Comparison of ENCODE assay signal across 13 cellular contexts in genomic region chr9:98983295-98984268, GRCh38. TPM values are rescaled to one million over a fixed set of nuclear protein-coding genes. Genes with fewer than 3 reads are reported as not detected.
A peak's percentile ranks its signal among the peaks of the same experiment; 100 is the strongest.
DNase-seq lines count a peak whose midpoint lies in the region; ATAC-seq and TF ChIP-seq lines count a peak whose summit lies in the region.
"Had no signal": no experiment of that assay in that cellular context is flagged by ENCODE, and none has a peak within 500 bp of the region (broad histone marks: within the 10 kb centered on the region; RNA-seq: fewer than 3 reads in every experiment).

No MANE protein-coding gene starts in this region.

- intact Hi-C loops in esophagus muscularis mucosa (cut with DNase I): no loop called here

- H3K27me3 ChIP-seq in CD8-positive, alpha-beta memory T cell (ENCODE audit: insufficient read depth, low read length, poor library complexity, severe bottlenecking): no peaks in the 10 kb centered on the region
- no peaks in the 10 kb centered on the region for H3K27me3 ChIP-seq in esophagus muscularis mucosa
- H3K27me3 ChIP-seq: vagina had no signal

- no peaks in the 10 kb centered on the region for H3K9me3 Mint-ChIP-seq in CD8-positive, alpha-beta memory T cell
- H3K9me3 Mint-ChIP-seq: activated CD4-positive, alpha-beta T cell treated with anti-CD3 and anti-CD28 coated beads, Interleukin-2, amount 10 ng/mL, durations not matched to agents 7 days and 5 days had no signal

- peaks cover 0 to 4% of the 10 kb centered on the region in 2 donors for H3K27me3 Mint-ChIP-seq in CD8-positive, alpha-beta memory T cell

- H3K27ac ChIP-seq in coronary artery (peak overlapping the region; percentile 50 to 76), esophagus muscularis mucosa (replicated peaks in 1 of 4) (peak overlapping the region in 1 of 4 donors; percentile 3)
- H3K27ac ChIP-seq in CD8-positive, alpha-beta memory T cell (ENCODE audit: low read depth, low read length): no peak overlapping the region
- H3K27ac ChIP-seq: BLaER1 treated with 17β-estradiol and CSF1 and Interleukin-3, amounts not matched to agents 10 nM and 100 nM; neutrophil; vagina had no signal

- H3K4me1 Mint-ChIP-seq in CD8-positive, alpha-beta memory T cell: no peaks in the 10 kb centered on the region
- H3K4me1 Mint-ChIP-seq: activated CD4-positive, alpha-beta T cell treated with anti-CD3 and anti-CD28 coated beads, Interleukin-2, amount 10 ng/mL, durations not matched to agents 7 days and 5 days had no signal

- H3K4me3 Mint-ChIP-seq in CD8-positive, alpha-beta memory T cell: no peak overlapping the region
- H3K4me3 Mint-ChIP-seq: activated CD4-positive, alpha-beta T cell treated with anti-CD3 and anti-CD28 coated beads, Interleukin-2, amount 10 ng/mL, durations not matched to agents 7 days and 5 days had no signal

- no peaks in the 10 kb centered on the region for H3K36me3 ChIP-seq in CD8-positive, alpha-beta memory T cell (ENCODE audit: insufficient read depth, low read length)
- peaks cover 0 to 8% (median 5%) of the 10 kb centered on the region in 4 donors for H3K36me3 ChIP-seq in esophagus muscularis mucosa
- H3K36me3 ChIP-seq: BLaER1 treated with 17β-estradiol and CSF1 and Interleukin-3, amounts not matched to agents 10 nM and 100 nM; neutrophil; vagina had no signal

- no peak for TF ChIP-seq EP300 in esophagus muscularis mucosa (IDR thresholded peaks at IDR 0.05)

- H3K9me3 ChIP-seq in CD8-positive, alpha-beta memory T cell (ENCODE audit: low read length): no peaks in the 10 kb centered on the region
- H3K9me3 ChIP-seq in esophagus muscularis mucosa: no peaks in the 10 kb centered on the region
- H3K9me3 ChIP-seq: BLaER1 treated with 17β-estradiol and CSF1 and Interleukin-3, amounts not matched to agents 10 nM and 100 nM; neutrophil; vagina had no signal

- no peak for ATAC-seq in GM21367 (IDR thresholded peaks at IDR 0.05; ENCODE audit: unreplicated experiment)

- no peaks in the 10 kb centered on the region for H3K36me3 Mint-ChIP-seq in CD8-positive, alpha-beta memory T cell

- DNase-seq in AG09319 (ENCODE audit: extremely low read depth, low read depth) (peak; percentile 81), M059J (ENCODE audit: low read depth) (peak; percentile 98), coronary artery (ENCODE audit: low spot score) (no peak), myocyte (ENCODE audit: low read depth) (peak; percentile 87), esophagus muscularis mucosa (ENCODE audit: extremely low spot score) (no peak), midbrain (lab: John Stamatoyannopoulos, UW) (no peak)
- no peak for DNase-seq in CD8-positive, alpha-beta memory T cell
- DNase-seq: activated CD4-positive, alpha-beta T cell treated with anti-CD3 and anti-CD28 coated beads, Interleukin-2, amount 10 ng/mL, durations not matched to agents 7 days and 5 days; activated gamma-delta T cell had no signal

- CTCF ChIA-PET in CD8-positive, alpha-beta memory T cell (lab: Charles Lee): interaction anchor here (1.1 kb wide), 1 partner anchor 158 kb away, joined by 3 read pairs; no protein-coding TSS in a partner anchor

- POLR2A ChIA-PET in CD8-positive, alpha-beta memory T cell (lab: Charles Lee): no interaction called here

- H3K27ac Mint-ChIP-seq in CD8-positive, alpha-beta memory T cell: no peak overlapping the region
- H3K27ac Mint-ChIP-seq: activated CD4-positive, alpha-beta T cell treated with anti-CD3 and anti-CD28 coated beads, Interleukin-2, amount 10 ng/mL, durations not matched to agents 7 days and 5 days had no signal

- TF ChIP-seq CTCF in AG09319 (IDR thresholded peaks at IDR 0.05; ENCODE audit: low read depth, low read length): no peak
- TF ChIP-seq CTCF in coronary artery (IDR thresholded peaks at IDR 0.05): no peak
- TF ChIP-seq CTCF in esophagus muscularis mucosa (IDR thresholded peaks at IDR 0.05): no peak

- no peak for TF ChIP-seq POLR2A in esophagus muscularis mucosa (IDR thresholded peaks at IDR 0.05; ENCODE audit: low read depth)

- H3K4me1 ChIP-seq in CD8-positive, alpha-beta memory T cell (ENCODE audit: insufficient read depth, low read length): no peaks in the 10 kb centered on the region
- peaks cover 29 to 66% (median 47%) of the 10 kb centered on the region in 4 donors for H3K4me1 ChIP-seq in esophagus muscularis mucosa
- H3K4me1 ChIP-seq: vagina had no signal

- H3K4me3 ChIP-seq in coronary artery: no peak overlapping the region
- H3K4me3 ChIP-seq in CD8-positive, alpha-beta memory T cell (ENCODE audit: low read length): no peak overlapping the region
- H3K4me3 ChIP-seq in esophagus muscularis mucosa: no peak overlapping the region
- H3K4me3 ChIP-seq: BLaER1 treated with 17β-estradiol and CSF1 and Interleukin-3, amounts not matched to agents 10 nM and 100 nM; vagina had no signal

- 82% methylated on average over 15 of the region's 15 CpGs for WGBS in esophagus muscularis mucosa

RNA-seq across cellular contexts. Expression of gene COL15A1, which starts 39.9 kb away (rescaled TPM):
- 2.9 and 4.2 TPM in 2 replicates for total RNA-seq in M059J (2014; rRNA removed; shearing (Covaris generic))
- total RNA-seq in myocyte (5.0 and 7.0 TPM in 2 replicates), esophagus muscularis mucosa (100 to 1,000 TPM; 134 to 256 (median 145) TPM)
- polyA plus RNA-seq in myocyte (2012): 181 TPM
- not detected for total RNA-seq in CD8-positive, alpha-beta memory T cell
- polyA plus RNA-seq in CD8-positive, alpha-beta memory T cell: 0.07 TPM

Comparison
In these comparisons a context has a peak if more than half of its experiments do, and no peak if none do; other contexts are left out.
1. DNase-seq: peak in AG09319 (single experiment), M059J (single experiment) and myocyte (single experiment); none in coronary artery (single experiment), CD8-positive, alpha-beta memory T cell (0 of 5), esophagus muscularis mucosa (single experiment) and midbrain (single experiment).
2. RNA of gene COL15A1, which starts 39.9 kb away (total RNA-seq): 134 to 256 TPM in esophagus muscularis mucosa; 5.0 to 7.0 TPM in myocyte, 2.9 to 4.2 TPM in M059J and not detected in CD8-positive, alpha-beta memory T cell; every median in the first group is over 10 times any median in the second.